1 cellular context compared by ENCODE assay signal in genomic region chr1:16153110-16153998, GRCh38.
TF ChIP-seq lines count a peak whose summit lies in the region.

No MANE protein-coding gene starts in this region.

TF ChIP-seq in SK-N-SH treated with all-trans-retinoic acid at 6 μM for 48 hours, 23 proteins besides CTCF, POLR2A, EP300 and RAD21 (continued from another document):
- TF ChIP-seq CSRNP3 (CRISPR knock-in tag; IDR thresholded peaks at IDR 0.05), result no peak
- TF ChIP-seq ZFP30 (CRISPR knock-in tag; IDR thresholded peaks at IDR 0.05), result no peak
- TF ChIP-seq SNAI2 (CRISPR knock-in tag; IDR thresholded peaks at IDR 0.05), result no peak
